Comparison of ENCODE assay signal across 8 cellular contexts in genomic region chr17:29149431-29150064, GRCh38. TPM values are rescaled to one million over a fixed set of nuclear protein-coding genes. Genes with fewer than 3 reads are reported as not detected.
DNase-seq lines count a peak whose midpoint lies in the region; ATAC-seq and TF ChIP-seq lines count a peak whose summit lies in the region.

No MANE protein-coding gene starts in this region.

- TF ChIP-seq CTCF in GM10248 (IDR thresholded peaks at IDR 0.05; ENCODE audit: control extremely low read depth, extremely low read depth, low read depth, missing control alignments) (no peak), brain microvascular endothelial cell (IDR thresholded peaks at IDR 0.05; ENCODE audit: low read depth, low read length, missing control alignments) (no peak)

- H3K4me2 ChIP-seq in mesendoderm (ENCODE audit: low read length), result peak overlapping the region; percentile 60

- H3K79me1 ChIP-seq in mesendoderm (ENCODE audit: low read length), result no peaks in the 10 kb centered on the region

- peak overlapping the region; percentile 45 for H3K4me3 ChIP-seq in MG63
- peak overlapping the region; percentile 60 for H3K4me3 ChIP-seq in brain microvascular endothelial cell (ENCODE audit: low read depth, low read length)
- H3K4me3 ChIP-seq in mesendoderm (ENCODE audit: low read length), result no peak overlapping the region
- H3K4me3 ChIP-seq in aorta (ENCODE audit: low read length in 2 of 2), result no peak overlapping the region

- ATAC-seq in aorta (ENCODE audit: low FRiP score), result peak; percentile 12
- no peak for ATAC-seq in GM18519 (IDR thresholded peaks at IDR 0.05; ENCODE audit: low FRiP score, unreplicated experiment)

- no peak overlapping the region for H3K4ac ChIP-seq in mesendoderm (ENCODE audit: low read depth, low read length)

- no peak overlapping the region for H2BK15ac ChIP-seq in mesendoderm (replicated peaks; ENCODE audit: low read depth)

- H2AK5ac ChIP-seq in mesendoderm (ENCODE audit: low read length), result no peak overlapping the region

- H3K4me1 ChIP-seq in mesendoderm (ENCODE audit: control insufficient read depth, low read depth, low read length), result peaks cover 13% of the 10 kb centered on the region
- H3K4me1 ChIP-seq in aorta (ENCODE audit: control insufficient read depth in 1 of 2, insufficient read depth in 2 of 2, low read length in 2 of 2), result no peaks in the 10 kb centered on the region

- H3K27me3 ChIP-seq in MG63 (no peaks in the 10 kb centered on the region), brain microvascular endothelial cell (replicated peaks) (no peaks in the 10 kb centered on the region), mesendoderm (ENCODE audit: insufficient read depth, low read length, poor library complexity) (no peaks in the 10 kb centered on the region), aorta (ENCODE audit: control insufficient read depth in 1 of 2, insufficient read depth in 2 of 2, low read length in 1 of 2) (no peaks in the 10 kb centered on the region)

- H3K23ac ChIP-seq in mesendoderm (ENCODE audit: low read length), result peak overlapping the region; percentile 25

- peak overlapping the region; percentile 35 for H3K18ac ChIP-seq in mesendoderm (ENCODE audit: low read length)

- CTCF ChIA-PET in GM10248 (lab: Yijun Ruan, JAX), result interaction anchor here (0.6 to 11.9 kb wide), 59 partner anchors 8 to 773 kb away, joined by 3 to 298 read pairs (median 4); partner anchors contain the start of genes MYO18A and NUFIP2

- no CpG with 5 or more reads among the region's 8 CpGs for WGBS in mesendoderm (ENCODE audit: extremely low coverage, insufficient coverage, low lambda C conversion rate)
- WGBS in aorta, 2 donors, result 16 to 23% methylated on average over 8 of the region's 8 CpGs

- H3K79me2 ChIP-seq in mesendoderm (ENCODE audit: control insufficient read depth, insufficient read depth, low read length), result no peaks in the 10 kb centered on the region

- POLR2A ChIA-PET in GM10248 (lab: Yijun Ruan, JAX), result interaction anchor here (1.1 to 1.5 kb wide), 6 partner anchors 9 to 423 kb away, joined by 3 to 9 read pairs (median 6); partner anchors contain the start of gene NUFIP2

- H4K8ac ChIP-seq in mesendoderm (ENCODE audit: low read depth, low read length), result no peak overlapping the region

- H3K27ac ChIP-seq in brain microvascular endothelial cell (no peak overlapping the region), mesendoderm (ENCODE audit: low read depth, low read length) (no peak overlapping the region), aorta (ENCODE audit: low read depth in 1 of 2, low read length in 2 of 2) (no peak overlapping the region)

- H2BK120ac ChIP-seq in mesendoderm (ENCODE audit: low read depth, low read length), result no peak overlapping the region

- H3K36me3 ChIP-seq in MG63 (0 out of 2 replicates have a peak, but pooled peaks cover 2% of the 10 kb centered on the region), brain microvascular endothelial cell (replicated peaks) (no peaks in the 10 kb centered on the region), mesendoderm (ENCODE audit: control insufficient read depth, insufficient read depth, low read length) (no peaks in the 10 kb centered on the region), aorta (ENCODE audit: control insufficient read depth in 1 of 2, insufficient read depth in 2 of 2, low read length in 1 of 2) (no peaks in the 10 kb centered on the region)

- DNase-seq in GM10248 (ENCODE audit: extremely low spot score) (peak; percentile 67), MG63 (no peak), brain microvascular endothelial cell (no peak), mesendoderm (no peak), aorta (peak in 1 of 2 donors; percentile 63), GM19238 (ENCODE audit: insufficient read length, low spot score) (no peak), SW 1271 (lab: John Stamatoyannopoulos, UW) (no peak)

- H3K9me3 ChIP-seq in MG63 (no peaks in the 10 kb centered on the region), aorta (ENCODE audit: control insufficient read depth, low read length) (no peaks in the 10 kb centered on the region)

- peak overlapping the region; percentile 63 for H3K9ac ChIP-seq in mesendoderm (ENCODE audit: low read length)

- in situ Hi-C loops in brain microvascular endothelial cell (cut with HindIII; ENCODE audit: low pct_ligation_motif_present, low sequenced_read_pairs), result no loop called here

- H2BK5ac ChIP-seq in mesendoderm (ENCODE audit: low read length), result no peak overlapping the region

- peak overlapping the region; percentile 71 for H3K56ac ChIP-seq in mesendoderm (ENCODE audit: low read length)

- intact Hi-C loops in aorta (cut with DNase I), result loop anchor here (1.0 to 5.0 kb wide), 5 partner anchors 33 to 143 kb away; partner anchors contain the start of genes MYO18A (in 1 of the 2) and NUFIP2 (in 1 of the 2)

- no peak overlapping the region for H4K5ac ChIP-seq in mesendoderm (ENCODE audit: low read length)

RNA-seq across cellular contexts. Expression of gene MYO18A, which starts 30.6 kb away (rescaled TPM):
- total RNA-seq in MG63 (2014; rRNA removed; shearing (Covaris generic); ENCODE audit: low replicate concordance), result 13.7 and 23.2 TPM in 2 replicates
- polyA plus RNA-seq in mesendoderm (2013, experiment 1 of 2), result 12.7 TPM
- polyA plus RNA-seq in mesendoderm (2013, experiment 2 of 2), result 11.4 TPM
- 100 to 1,000 TPM; 102 to 116 TPM for total RNA-seq in aorta
- 100 to 1,000 TPM in 1 of 2 donors, 10 to 100 TPM in 1; 17.4 to 107 TPM for polyA plus RNA-seq in aorta

Comparison
In these comparisons a context has a peak if more than half of its experiments do, and no peak if none do; other contexts are left out.
1. H3K4me3 ChIP-seq: peak in MG63 (single experiment) and brain microvascular endothelial cell (single experiment); none in mesendoderm (single experiment) and aorta (0 of 2).